Comparison of ENCODE assay signal across 15 cellular contexts in the genomic region with DNA sequence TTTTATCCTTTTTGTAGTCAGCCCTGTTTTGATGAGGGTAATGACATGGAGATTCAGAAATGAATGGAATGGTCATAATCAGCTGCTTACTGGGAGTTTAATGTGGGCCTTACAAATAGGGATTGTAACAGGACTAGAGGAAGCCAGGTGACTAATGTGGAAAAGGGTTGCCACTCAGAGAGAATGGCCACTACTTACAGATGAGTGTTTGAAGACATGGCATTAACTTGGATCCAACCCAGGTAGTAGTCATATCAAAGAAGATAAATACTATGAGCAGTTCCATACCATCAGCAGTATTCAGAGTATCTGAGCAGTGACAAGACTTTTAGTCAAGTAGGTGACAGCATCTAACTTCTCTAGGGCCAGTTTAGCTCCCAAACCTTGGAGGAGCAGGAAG.
A peak's percentile ranks its signal among the peaks of the same experiment; 100 is the strongest.
DNase-seq lines count a peak whose midpoint lies in the region; ATAC-seq and TF ChIP-seq lines count a peak whose summit lies in the region.
"Had no signal": no experiment of that assay in that cellular context is flagged by ENCODE, and none has a peak within 500 bp of the region (broad histone marks: within the 10 kb centered on the region; RNA-seq: fewer than 3 reads in every experiment).

No MANE protein-coding gene starts in this region.

- H3K4me1 ChIP-seq in Peyer's patch: no peaks in the 10 kb centered on the region
- H3K4me1 ChIP-seq: BLaER1 had no signal

- DNase-seq in CD14-positive monocyte (ENCODE audit: low spot score) (no peak), EH (ENCODE audit: low read depth) (peak; percentile 50), immature natural killer cell (no peak), NCI-H69 (lab: John Stamatoyannopoulos, UW) (no peak), Peyer's patch (no peak)
- DNase-seq: activated effector memory CD4-positive, alpha-beta T cell treated with anti-CD3 and anti-CD28 coated beads, Interleukin-2, amount 50 U/mL, for 16 hours; NCI-H1694; NCI-H524 treated with DMSO at 0.1 percent for 48 hours; SIG-M5; substantia nigra had no signal

- no peak for TF ChIP-seq CTCF in CD14-positive monocyte (IDR thresholded peaks at IDR 0.05)
- no peak for TF ChIP-seq CTCF in Peyer's patch (IDR thresholded peaks at IDR 0.05)

- H3K9me3 ChIP-seq in Peyer's patch: no peaks in the 10 kb centered on the region

- TF ChIP-seq POLR2A in Peyer's patch (IDR thresholded peaks at IDR 0.05): no peak

- H3K36me3 ChIP-seq in Peyer's patch: peaks cover 0 to 69% (median 0%) of the 10 kb centered on the region in 3 donors

- H3K27me3 Mint-ChIP-seq in CD14-positive monocyte (ENCODE audit: low read depth in 3 of 3) (no peaks in the 10 kb centered on the region), immature natural killer cell (ENCODE audit: low read depth in 3 of 3) (peaks cover 0 to 6% (median 2%) of the 10 kb centered on the region in 3 donors)
- no peaks in the 10 kb centered on the region for H3K27me3 Mint-ChIP-seq in activated naive CD8-positive, alpha-beta T cell

- H3K36me3 Mint-ChIP-seq in CD14-positive monocyte (peaks cover 66 to 77% of the 10 kb centered on the region in 2 donors), immature natural killer cell (peaks cover 23 to 53% (median 49%) of the 10 kb centered on the region in 3 donors)
- peaks cover 43% of the 10 kb centered on the region for H3K36me3 Mint-ChIP-seq in activated naive CD8-positive, alpha-beta T cell

- peak overlapping the region in 1 of 4 donors; percentile 17 for H3K27ac ChIP-seq in Peyer's patch
- H3K27ac ChIP-seq: BLaER1, KMS-11 had no signal

- H3K4me1 Mint-ChIP-seq in CD14-positive monocyte (peaks cover 4% of the 10 kb centered on the region), immature natural killer cell (peaks cover 81 to 96% of the 10 kb centered on the region in 2 donors)
- H3K4me1 Mint-ChIP-seq in activated naive CD8-positive, alpha-beta T cell (ENCODE audit: low read depth): peaks cover 65% of the 10 kb centered on the region

- no peaks in the 10 kb centered on the region for H3K27me3 ChIP-seq in Peyer's patch
- H3K27me3 ChIP-seq: BLaER1 had no signal

- intact Hi-C loops in CD14-positive monocyte (cut with micrococcal nuclease): no loop called here

- ATAC-seq in GM18867 (IDR thresholded peaks at IDR 0.05; ENCODE audit: unreplicated experiment): no peak
- ATAC-seq in GM18861 (IDR thresholded peaks at IDR 0.05; ENCODE audit: unreplicated experiment): no peak

- H3K27ac Mint-ChIP-seq in CD14-positive monocyte (peak overlapping the region in 4 of 7 donors; percentile 1 to 34 (median 8)), immature natural killer cell (peak overlapping the region; percentile 17 to 41 (median 22))
- H3K27ac Mint-ChIP-seq in activated naive CD8-positive, alpha-beta T cell: peak overlapping the region; percentile 66

- H3K4me3 ChIP-seq in Peyer's patch: no peak overlapping the region
- H3K4me3 ChIP-seq: BLaER1 had no signal

- no peak overlapping the region for H3K4me3 Mint-ChIP-seq in CD14-positive monocyte
- no peak overlapping the region for H3K4me3 Mint-ChIP-seq in activated naive CD8-positive, alpha-beta T cell
- no peak overlapping the region for H3K4me3 Mint-ChIP-seq in immature natural killer cell

- H3K9me3 Mint-ChIP-seq in CD14-positive monocyte (peaks cover 2 to 14% (median 7%) of the 10 kb centered on the region in 7 donors), immature natural killer cell (no peaks in the 10 kb centered on the region)
- no peaks in the 10 kb centered on the region for H3K9me3 Mint-ChIP-seq in activated naive CD8-positive, alpha-beta T cell (ENCODE audit: low read depth)

Comparison
In these comparisons a context has a peak if more than half of its experiments do, and no peak if none do; other contexts are left out.
1. H3K27ac Mint-ChIP-seq: peak in every context shown above with its lines; median percentile 66 in activated naive CD8-positive, alpha-beta T cell; 22 in immature natural killer cell; 8 in CD14-positive monocyte.